Comparison of ENCODE assay signal across 34 cellular contexts in the genomic region with DNA sequence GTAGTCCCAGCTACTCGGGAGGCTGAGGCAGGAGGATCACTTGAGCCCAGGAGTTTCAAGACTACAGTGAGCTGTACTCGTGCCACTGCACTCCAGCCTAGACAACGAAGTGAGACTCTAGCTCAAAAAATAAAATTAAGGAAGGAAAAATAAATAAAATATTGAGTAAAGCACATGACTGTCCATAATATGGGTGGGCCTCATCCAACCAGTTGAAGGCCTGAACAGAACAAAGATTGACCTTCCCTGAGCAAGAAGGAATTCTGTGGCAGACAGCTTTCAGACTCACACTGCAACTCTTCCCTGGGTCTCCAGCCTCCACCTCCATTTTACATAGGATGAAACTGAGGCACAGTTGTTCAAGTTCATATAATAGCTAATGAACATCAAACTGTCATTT.
"Had no signal": no experiment of that assay in that cellular context is flagged by ENCODE, and none has a peak within 500 bp of the region (broad histone marks: within the 10 kb centered on the region; RNA-seq: fewer than 3 reads in every experiment).

No MANE protein-coding gene starts in this region.

- H3K9me3 ChIP-seq: MG63 had no signal

- H3K27me3 ChIP-seq: MG63 had no signal

- H3K9ac ChIP-seq: KMS-11 had no signal

- DNase-seq: Karpas-422, Kasumi-1, MG63, MM.1S, NCI-H1048, NCI-H1092, NCI-H1092 treated with DMSO at 0.1 percent for 48 hours, NCI-H1105, NCI-H1105 treated with DMSO at 0.1 percent for 48 hours, NCI-H1417, NCI-H1417 treated with DMSO at 0.1 percent for 48 hours, NCI-H1436, NCI-H1436 treated with DMSO at 0.1 percent for 48 hours, NCI-H146, NCI-H1694, NCI-H1694 treated with DMSO at 0.1 percent for 48 hours, NCI-H187, NCI-H187 treated with DMSO at 0.1 percent for 48 hours, NCI-H1930, NCI-H2029, NCI-H2029 treated with DMSO at 0.1 percent for 48 hours, NCI-H2081, NCI-H2081 treated with DMSO at 0.1 percent for 48 hours, NCI-H2107, NCI-H2171, NCI-H2171 treated with DMSO at 0.1 percent for 48 hours, NCI-H2227 treated with DMSO at 0.1 percent for 48 hours, NCI-H226, NCI-H345, NCI-H446, NCI-H446 treated with DMSO at 0.1 percent for 48 hours, NCI-H510A, NCI-H510A treated with DMSO at 0.1 percent for 48 hours had no signal

- H3K4me3 ChIP-seq: MG63 had no signal

- H3K27ac ChIP-seq: KMS-11 had no signal

- H3K4me2 ChIP-seq: KMS-11 had no signal

- H3K36me3 ChIP-seq: MG63 had no signal
